Comparison of ENCODE assay signal across 8 cellular contexts in genomic region chr22:31230155-31230870, GRCh38. TPM values are rescaled to one million over a fixed set of nuclear protein-coding genes. Genes with fewer than 3 reads are reported as not detected.
DNase-seq lines count a peak whose midpoint lies in the region; FAIRE-seq and TF ChIP-seq lines count a peak whose summit lies in the region.

No MANE protein-coding gene starts in this region.

- no peak for TF ChIP-seq CTCF in retinal pigment epithelial cell (conservative IDR thresholded peaks at IDR 0.05; ENCODE audit: low read depth, low read length)

- no peak overlapping the region for H3K4me3 ChIP-seq in retinal pigment epithelial cell (ENCODE audit: low read length)

- FAIRE-seq in GM12891 (lab: Jason Lieb, UNC) = peak; percentile 64
- no peak for FAIRE-seq in HTR-8/SVneo (lab: Jason Lieb, UNC)

- in situ Hi-C loops in KBM-7 (cut with MboI; ENCODE audit: low pct_unique_long_range_greater_than_20kb, low sequenced_read_pairs) = no loop called here

- no peak for TF ChIP-seq POLR2A in GM12891 (IDR thresholded peaks at IDR 0.05; ENCODE audit: low read depth, low read length)

- no peak for DNase-seq in GM12891 (ENCODE audit: insufficient read length, low spot score)
- peak; percentile 94 for DNase-seq in SKM-1 treated with dmso at 0.1 percent for 144 hours (lab: John Stamatoyannopoulos, UW; ENCODE audit: unreplicated experiment)
- peak; percentile 56 for DNase-seq in fibroblast of peridontal ligament (ENCODE audit: extremely low read depth)
- peak; percentile 51 for DNase-seq in retinal pigment epithelial cell (ENCODE audit: low read depth)
- DNase-seq in KBM-7 = no peak
- DNase-seq in HTR-8/SVneo (ENCODE audit: insufficient read length, low spot score) = no peak
- DNase-seq in dedifferentiated amniotic fluid mesenchymal stem cell (ENCODE audit: extremely low spot score) = no peak
- DNase-seq in activated effector memory CD4-positive, alpha-beta T cell treated with Interleukin-2 at 50 U/mL for 16 hours = no peak

TF ChIP-seq in GM12891, 5 proteins besides CTCF, POLR2A, EP300 and RAD21:
- no peak for TF ChIP-seq TAF1 (IDR thresholded peaks at IDR 0.05; ENCODE audit: low read depth, low read length)
- TF ChIP-seq SPI1 (IDR thresholded peaks at IDR 0.05; ENCODE audit: low read depth, low read length) = 0 out of 2 replicates have a peak, but pooled peaks have one; percentile 3

RNA-seq across cellular contexts. Expression of gene LIMK2, which starts 18.2 kb away (rescaled TPM):
- 15.7 TPM for polyA plus RNA-seq in GM12891 (2012; ENCODE audit: low read depth, missing spikeins)

Comparison
In these comparisons a context has a peak if more than half of its experiments do, and no peak if none do; other contexts are left out.
1. DNase-seq: peak in SKM-1 treated with dmso at 0.1 percent for 144 hours (single experiment), fibroblast of peridontal ligament (single experiment) and retinal pigment epithelial cell (single experiment); none in GM12891 (single experiment), KBM-7 (single experiment), HTR-8/SVneo (single experiment), dedifferentiated amniotic fluid mesenchymal stem cell (single experiment) and activated effector memory CD4-positive, alpha-beta T cell treated with Interleukin-2 at 50 U/mL for 16 hours (single experiment).